8 cellular contexts compared by ENCODE assay signal in the genomic region with DNA sequence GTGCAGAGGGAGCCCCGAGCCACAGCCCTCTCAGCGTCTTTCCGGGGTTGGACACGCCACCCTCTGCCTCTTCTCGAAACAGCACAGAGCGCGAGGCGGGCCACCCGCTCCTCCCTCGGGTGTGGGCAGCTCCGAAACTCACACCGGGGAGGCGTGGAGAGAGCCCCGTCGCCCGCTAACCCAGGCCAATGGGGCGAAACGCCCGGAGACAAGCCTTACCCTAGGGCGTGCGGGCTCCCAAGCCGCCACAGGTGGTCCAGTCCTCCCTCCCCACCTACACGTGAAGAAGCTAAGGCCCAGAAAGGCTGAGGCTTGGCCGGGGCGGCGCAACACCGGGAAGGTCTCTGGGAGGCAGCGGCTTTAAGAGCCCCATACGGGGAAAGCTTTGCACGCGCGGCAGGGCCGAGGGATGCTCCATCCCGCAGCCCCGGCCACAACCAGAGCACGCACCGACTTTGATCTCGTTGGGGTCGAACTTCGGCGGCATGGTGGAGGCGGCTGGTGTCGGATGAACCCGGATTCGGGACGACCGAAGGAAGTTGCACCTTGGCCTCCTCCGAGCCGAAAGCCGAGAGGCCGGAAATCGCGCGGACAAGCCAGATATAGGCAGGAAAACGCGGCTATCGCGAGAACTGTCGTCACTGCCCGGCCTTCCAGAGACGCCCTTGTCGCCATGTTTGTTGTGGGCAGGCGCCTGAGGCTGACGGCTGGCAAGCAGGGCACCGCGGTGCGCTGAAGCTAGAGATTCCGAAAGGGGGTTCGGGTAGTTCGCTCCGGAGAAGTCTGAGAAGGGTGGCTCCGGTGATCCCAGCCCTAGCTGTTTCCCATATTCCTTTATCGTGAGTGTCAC. TPM values are rescaled to one million over a fixed set of nuclear protein-coding genes. Genes with fewer than 3 reads are reported as not detected.
A peak's percentile ranks its signal among the peaks of the same experiment; 100 is the strongest.
DNase-seq lines count a peak whose midpoint lies in the region; ATAC-seq and TF ChIP-seq lines count a peak whose summit lies in the region.

A gene (plus strand): TSS at position 680 of the 850 bp plus-strand sequence. CDS start 3,018 bp downstream, outside the sequence.
A gene (minus strand): TSS at position 576 of the 850 bp plus-strand sequence. CDS start 89 bp downstream, at position 487.

- CTCF ChIA-PET in BJ (lab: Yijun Ruan, JAX): interaction anchor here (1.4 kb wide), 1 partner anchor 16 kb away, joined by 3 read pairs; no protein-coding TSS in a partner anchor

- no peaks in the 10 kb centered on the region for H3K27me3 ChIP-seq in BJ (ENCODE audit: control insufficient read depth, insufficient read depth, low read length)
- H3K27me3 ChIP-seq in layer of hippocampus (ENCODE audit: control insufficient read depth, insufficient read depth, low read length): no peaks in the 10 kb centered on the region

- H3K36me3 ChIP-seq in BJ (ENCODE audit: control insufficient read depth, insufficient read depth, low read length): peaks cover 27% of the 10 kb centered on the region

- H3K27ac ChIP-seq in cingulate gyrus (ENCODE audit: low read depth, low read length) (peak within 1 kb of the TSS; percentile 93), layer of hippocampus (ENCODE audit: low read depth, low read length) (peak within 1 kb of the TSS; percentile 83)

- DNase-seq in BJ (ENCODE audit: low read depth) (peak; percentile 40), GM19240 (ENCODE audit: insufficient read length, low spot score) (peak; percentile 84), NCI-H526 (lab: John Stamatoyannopoulos, UW) (peak; percentile 84 to 93)
- peak; percentile 99 for DNase-seq in activated CD4-positive, alpha-beta T cell treated with anti-CD3 and anti-CD28 coated beads for 48 hours
- DNase-seq in stimulated activated CD4-positive, alpha-beta T cell treated with anti-CD3 and anti-CD28 coated beads, Interleukin-1b, Interleukin-23, amount 100 ng/mL, for 24 hours (ENCODE audit: low read depth in 4 of 4, low spot score in 1 of 4): peak; percentile 94 to 100 (median 98)

- ATAC-seq in HG03457 (IDR thresholded peaks at IDR 0.05; ENCODE audit: unreplicated experiment): peak; percentile 42

- POLR2A ChIA-PET in BJ (lab: Charles Lee): interaction anchor here (0.6 kb wide), 1 partner anchor 27 kb away, joined by 3 read pairs; a partner anchor contains a TSS

- H3K4me3 ChIP-seq in BJ (ENCODE audit: low read depth, low read length): peak within 1 kb of the TSS; percentile 96

- 0 out of 2 replicates have a peak, but pooled peaks have one; percentile 18 for TF ChIP-seq CTCF in BJ (IDR thresholded peaks at IDR 0.05; ENCODE audit: insufficient read depth, low read depth, low read length)

RNA-seq across cellular contexts. Expression of the first gene that starts in this region (rescaled TPM):
- 3.5 and 5.2 TPM in 2 replicates for polyA plus RNA-seq in BJ (2011; rRNA removed)
- polyA minus RNA-seq in BJ (2011; rRNA and poly(A)+ RNA removed): 4.5 and 4.6 TPM in 2 replicates

RNA-seq across cellular contexts. Expression of the second gene that starts in this region (rescaled TPM):
- polyA plus RNA-seq in BJ (2011; rRNA removed): 2,343 and 2,359 TPM in 2 replicates
- polyA minus RNA-seq in BJ (2011; rRNA and poly(A)+ RNA removed): 989 and 1,794 TPM in 2 replicates

Comparison
In these comparisons a context has a peak if more than half of its experiments do, and no peak if none do; other contexts are left out.
1. Peak in every context shown above with its lines: DNase-seq, ATAC-seq, H3K4me3 ChIP-seq and H3K27ac ChIP-seq.
2. DNase-seq: peak in every context shown above with its lines; median percentile 99 in activated CD4-positive, alpha-beta T cell treated with anti-CD3 and anti-CD28 coated beads for 48 hours; 98 in stimulated activated CD4-positive, alpha-beta T cell treated with anti-CD3 and anti-CD28 coated beads, Interleukin-1b, Interleukin-23, amount 100 ng/mL, for 24 hours; 88 in NCI-H526; 84 in GM19240; 40 in BJ.